In the genomic region with DNA sequence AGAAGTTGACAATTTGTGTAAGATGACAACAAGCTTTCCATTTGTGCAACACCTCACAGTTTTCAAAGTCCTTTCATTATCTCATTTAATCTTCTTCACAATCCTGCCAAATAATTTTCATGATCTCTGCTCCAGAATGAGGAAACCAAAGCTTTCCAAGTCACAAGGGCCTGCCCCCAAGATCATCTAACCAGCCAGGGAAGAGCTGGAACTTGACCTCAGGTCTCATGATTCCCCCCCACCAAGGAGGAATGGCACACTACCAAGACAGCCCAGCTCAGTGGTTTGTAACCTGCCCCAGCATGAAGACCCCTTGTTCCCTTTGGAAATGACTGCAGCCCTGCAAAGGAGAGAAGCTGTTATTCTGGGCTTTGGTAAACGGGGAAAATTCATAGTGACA, we compare ENCODE assay signal across 20 cellular contexts.
DNase-seq lines count a peak whose midpoint lies in the region; TF ChIP-seq lines count a peak whose summit lies in the region.
"Had no signal": no experiment of that assay in that cellular context is flagged by ENCODE, and none has a peak within 500 bp of the region (broad histone marks: within the 10 kb centered on the region; RNA-seq: fewer than 3 reads in every experiment).

No MANE protein-coding gene starts in this region.

- H2BK5ac ChIP-seq in trophoblast cell (ENCODE audit: low read depth, low read length, poor library complexity) = no peak overlapping the region

- no peaks in the 10 kb centered on the region for H3K36me3 Mint-ChIP-seq in neural progenitor cell

- no peak overlapping the region for H4K91ac ChIP-seq in trophoblast cell (ENCODE audit: low read depth, low read length)

- H4K8ac ChIP-seq in trophoblast cell (ENCODE audit: low read depth, low read length) = no peak overlapping the region

- H3K4me3 ChIP-seq in adrenal gland (no peak overlapping the region), neural progenitor cell (no peak overlapping the region), subcutaneous abdominal adipose tissue (ENCODE audit: low read depth in 1 of 5, low read length in 5 of 5) (no peak overlapping the region), trophoblast cell (ENCODE audit: low read depth, low read length) (no peak overlapping the region)
- H3K4me3 ChIP-seq: GM23338, Peyer's patch had no signal

- H3K27ac Mint-ChIP-seq in neural progenitor cell = peak overlapping the region; percentile 27
- H3K27ac Mint-ChIP-seq: B cell; CD4-positive, alpha-beta T cell; GM23338 had no signal

- no peak overlapping the region for H3K18ac ChIP-seq in trophoblast cell (ENCODE audit: low read length)

- no peak overlapping the region for H2AK5ac ChIP-seq in trophoblast cell (ENCODE audit: low read length)

- no peak overlapping the region for H3K4ac ChIP-seq in trophoblast cell (ENCODE audit: low read depth, low read length)

- peaks cover 13% of the 10 kb centered on the region for H3K27me3 Mint-ChIP-seq in neural progenitor cell (ENCODE audit: insufficient read depth, low read depth)
- H3K27me3 Mint-ChIP-seq: B cell; CD4-positive, alpha-beta T cell had no signal

- H3K79me1 ChIP-seq in trophoblast cell (ENCODE audit: low read length) = no peaks in the 10 kb centered on the region

- H3K4me1 Mint-ChIP-seq in neural progenitor cell = peaks cover 25% of the 10 kb centered on the region

- no peak overlapping the region for H4K12ac ChIP-seq in trophoblast cell (ENCODE audit: low read depth, low read length)

- no peak for TF ChIP-seq POLR2A in adrenal gland (IDR thresholded peaks at IDR 0.05)

- no peaks in the 10 kb centered on the region for H4K20me1 ChIP-seq in neural progenitor cell (ENCODE audit: low read depth)

- no peaks in the 10 kb centered on the region for H3K27me3 ChIP-seq in adrenal gland
- no peaks in the 10 kb centered on the region for H3K27me3 ChIP-seq in neural progenitor cell
- no peaks in the 10 kb centered on the region for H3K27me3 ChIP-seq in subcutaneous abdominal adipose tissue (ENCODE audit: control insufficient read depth in 5 of 5, insufficient read depth in 4 of 5, low read length in 5 of 5)
- no peaks in the 10 kb centered on the region for H3K27me3 ChIP-seq in trophoblast cell (ENCODE audit: insufficient read depth, low read length)
- H3K27me3 ChIP-seq: Peyer's patch had no signal

- H3K4me2 ChIP-seq in neural progenitor cell (no peak overlapping the region), trophoblast cell (ENCODE audit: low read length) (no peak overlapping the region)
- H3K4me2 ChIP-seq: GM23338 had no signal

- TF ChIP-seq CTCF in adrenal gland (IDR thresholded peaks at IDR 0.05) (no peak), neural progenitor cell (IDR thresholded peaks at IDR 0.05) (no peak)

- no peak overlapping the region for H2BK120ac ChIP-seq in trophoblast cell (ENCODE audit: insufficient read depth, low read length, poor library complexity)

- intact Hi-C loops in adrenal gland (cut with DNase I) = no loop called here

- no peaks in the 10 kb centered on the region for H3K9me3 Mint-ChIP-seq in neural progenitor cell
- H3K9me3 Mint-ChIP-seq: CD4-positive, alpha-beta T cell; GM23338 had no signal

- no peak overlapping the region for H3K4me3 Mint-ChIP-seq in neural progenitor cell
- H3K4me3 Mint-ChIP-seq: B cell; CD4-positive, alpha-beta T cell; GM23338 had no signal

- 62 to 97% (median 92%) methylated on average over 1 of the region's 1 CpG for WGBS in adrenal gland, 4 donors
- WGBS in trophoblast cell (ENCODE audit: extremely low coverage, insufficient coverage, insufficient read length) = no CpG with 5 or more reads among the region's 1 CpG

- no peak overlapping the region for H2AFZ ChIP-seq in neural progenitor cell (replicated peaks)
- H2AFZ ChIP-seq in trophoblast cell (ENCODE audit: insufficient read depth, low read length, poor library complexity) = no peak overlapping the region
- H2AFZ ChIP-seq: GM23338 had no signal

- H3K27ac ChIP-seq in adrenal gland (peak overlapping the region in 2 of 5 donors; percentile 44 to 56), neural progenitor cell (no peak overlapping the region), subcutaneous abdominal adipose tissue (ENCODE audit: low read depth, low read length) (peak overlapping the region; percentile 76), trophoblast cell (ENCODE audit: low read depth, low read length) (no peak overlapping the region)
- H3K27ac ChIP-seq: Peyer's patch had no signal

- no peaks in the 10 kb centered on the region for H3K79me2 ChIP-seq in neural progenitor cell (ENCODE audit: low read depth)
- H3K79me2 ChIP-seq in trophoblast cell (ENCODE audit: control insufficient read depth, insufficient read depth, low read length, poor library complexity) = no peaks in the 10 kb centered on the region

- no peak overlapping the region for H3K23ac ChIP-seq in trophoblast cell (ENCODE audit: low read length)

- H3K4me1 ChIP-seq in adrenal gland (replicated peaks in 1 of 2) (no peaks in the 10 kb centered on the region), neural progenitor cell (no peaks in the 10 kb centered on the region), subcutaneous abdominal adipose tissue (ENCODE audit: control insufficient read depth in 5 of 5, insufficient read depth in 5 of 5, low read length in 5 of 5) (peaks cover 4 to 51% (median 38%) of the 10 kb centered on the region in 5 donors), trophoblast cell (ENCODE audit: control insufficient read depth in 1 of 2, insufficient read depth in 2 of 2, low read length in 2 of 2) (peaks cover 0 to 15% of the 10 kb centered on the region in 2 experiments)

- no peaks in the 10 kb centered on the region for H3F3A ChIP-seq in neural progenitor cell (ENCODE audit: low read depth)

- H3K9ac ChIP-seq in neural progenitor cell (no peak overlapping the region), subcutaneous abdominal adipose tissue (ENCODE audit: low read length in 5 of 5) (peak overlapping the region in 1 of 5 donors; percentile 30), trophoblast cell (ENCODE audit: low read length) (no peak overlapping the region)

- H3K14ac ChIP-seq in trophoblast cell (ENCODE audit: low read length) = no peak overlapping the region

- H3K9me3 ChIP-seq in adrenal gland (replicated peaks in 1 of 3) = no peaks in the 10 kb centered on the region
- H3K9me3 ChIP-seq in neural progenitor cell (ENCODE audit: low read depth) = no peaks in the 10 kb centered on the region
- H3K9me3 ChIP-seq in subcutaneous abdominal adipose tissue (ENCODE audit: control insufficient read depth in 5 of 5, low read length in 5 of 5) = no peaks in the 10 kb centered on the region
- H3K9me3 ChIP-seq in trophoblast cell (ENCODE audit: insufficient read depth, low read depth, low read length) = no peaks in the 10 kb centered on the region
- H3K9me3 ChIP-seq: Peyer's patch had no signal

- DNase-seq in adrenal gland (peak in 4 of 7 donors; percentile 35 to 52 (median 36)), fibroblast of gingiva (ENCODE audit: low read depth) (peak; percentile 21), neural progenitor cell (ENCODE audit: low spot score) (no peak), 8988T (no peak), OCI-M1 (lab: John Stamatoyannopoulos, UW) (no peak), trophoblast cell (no peak)
- DNase-seq in activated CD4-positive, alpha-beta T cell treated with anti-CD3 and anti-CD28 coated beads, Interleukin-2, amount 50 U/mL, for 48 hours = no peak
- DNase-seq: ACHN; CD4-positive, alpha-beta T cell; DMS79 treated with DMSO at 0.1 percent for 48 hours; Kasumi-1; NCI-H1417 treated with DMSO at 0.1 percent for 48 hours; NCI-H2029; NCI-H2171 treated with DMSO at 0.1 percent for 48 hours; NCI-H82; Peyer's patch; Right ventricle myocardium superior had no signal

- H3K36me3 ChIP-seq in adrenal gland (replicated peaks in 1 of 2) (no peaks in the 10 kb centered on the region), neural progenitor cell (no peaks in the 10 kb centered on the region), subcutaneous abdominal adipose tissue (ENCODE audit: control insufficient read depth in 5 of 5, insufficient read depth in 5 of 5, low read length in 5 of 5) (no peaks in the 10 kb centered on the region), trophoblast cell (ENCODE audit: control insufficient read depth in 1 of 2, insufficient read depth in 2 of 2, low read length in 2 of 2) (no peaks in the 10 kb centered on the region)
- H3K36me3 ChIP-seq: Peyer's patch had no signal

- no peak overlapping the region for H2BK12ac ChIP-seq in trophoblast cell (ENCODE audit: low read length)

Comparison
In these comparisons a context has a peak if more than half of its experiments do, and no peak if none do; other contexts are left out.
1. DNase-seq: peak in adrenal gland (4 of 7) and fibroblast of gingiva (single experiment); none in neural progenitor cell (single experiment), activated CD4-positive, alpha-beta T cell treated with anti-CD3 and anti-CD28 coated beads, Interleukin-2, amount 50 U/mL, for 48 hours (0 of 2), 8988T (single experiment), OCI-M1 (single experiment) and trophoblast cell (0 of 2).